Comparison of ENCODE assay signal across 9 cellular contexts in genomic region chrX:93673869-93674271, GRCh38. TPM values are rescaled to one million over a fixed set of nuclear protein-coding genes. Genes with fewer than 3 reads are reported as not detected.
A peak's percentile ranks its signal among the peaks of the same experiment; 100 is the strongest.
DNase-seq lines count a peak whose midpoint lies in the region; ATAC-seq, FAIRE-seq and TF ChIP-seq lines count a peak whose summit lies in the region.
"Had no signal": no experiment of that assay in that cellular context is flagged by ENCODE, and none has a peak within 500 bp of the region (broad histone marks: within the 10 kb centered on the region; RNA-seq: fewer than 3 reads in every experiment).

TSS of gene FAM133A (plus strand) at chrX:93674206. CDS start at chrX:93709420, 35,214 bp downstream.

- no peaks in the 10 kb centered on the region for H3K9me3 Mint-ChIP-seq in activated naive CD4-positive, alpha-beta T cell treated with anti-CD3 and anti-CD28 coated beads, Interleukin-2, amount 50 U/mL, for 72 hours

- H2AK5ac ChIP-seq in IMR-90 (ENCODE audit: low read depth, low read length) = no peak within 1 kb of the TSS

- in situ Hi-C loops in IMR-90 (cut with MboI; ENCODE audit: low sequenced_read_pairs) = no loop called here

- H3K27ac ChIP-seq in IMR-90 (ENCODE audit: insufficient read depth, low read length) = no peak within 1 kb of the TSS

- H3K9ac ChIP-seq in IMR-90 (ENCODE audit: low read depth, low read length) = no peak within 1 kb of the TSS

- POLR2A ChIA-PET in BJ (lab: Charles Lee) = no interaction called here
- POLR2A ChIA-PET in IMR-90 (lab: Charles Lee; ENCODE audit: unreplicated experiment) = no interaction called here

- H4K91ac ChIP-seq in IMR-90 (ENCODE audit: insufficient read depth, low read depth, low read length) = no peak within 1 kb of the TSS

- H3K4me3 ChIP-seq in BJ (ENCODE audit: low read depth, low read length) (peak within 1 kb of the TSS; percentile 57), IMR-90 (ENCODE audit: insufficient read depth, low read depth, low read length) (peak within 1 kb of the TSS; percentile 66)

- H3K36me3 Mint-ChIP-seq in activated naive CD4-positive, alpha-beta T cell treated with anti-CD3 and anti-CD28 coated beads, Interleukin-2, amount 50 U/mL, for 72 hours = peaks cover 0 to 8% of the 10 kb centered on the region in 2 donors

- no peak within 1 kb of the TSS for H3K18ac ChIP-seq in IMR-90 (ENCODE audit: low read depth, low read length)

- no peak within 1 kb of the TSS for H2BK20ac ChIP-seq in IMR-90 (ENCODE audit: low read depth, low read length)

- H3K56ac ChIP-seq in IMR-90 (ENCODE audit: extremely low read depth, insufficient read depth, low read length) = no peak within 1 kb of the TSS

- H3K36me3 ChIP-seq in BJ (ENCODE audit: control insufficient read depth, insufficient read depth, low read length) (no peaks in the 10 kb centered on the region), IMR-90 (ENCODE audit: control insufficient read depth, insufficient read depth, low read length) (no peaks in the 10 kb centered on the region)

- no peak for TF ChIP-seq POLR2A in IMR-90 (IDR thresholded peaks at IDR 0.05; ENCODE audit: low read depth, low read length)

- no peaks in the 10 kb centered on the region for H3K9me3 ChIP-seq in IMR-90 (ENCODE audit: control insufficient read depth, insufficient read depth, low read length)

- H3K14ac ChIP-seq in IMR-90 (replicated peaks; ENCODE audit: low read depth, low read length) = no peak within 1 kb of the TSS

- no peak; the same call in 1 of the 2 replicates for ATAC-seq in IMR-90 (ENCODE audit: low read depth)
- ATAC-seq in activated naive CD4-positive, alpha-beta T cell treated with anti-CD3 and anti-CD28 coated beads, Interleukin-2, amount 50 U/mL, for 72 hours = peak; percentile 5 to 8
- peak; percentile 70 for ATAC-seq in left ventricle myocardium superior
- peak; percentile 75 for ATAC-seq in sciatic nerve
- no peak for ATAC-seq in GM21367 (IDR thresholded peaks at IDR 0.05; ENCODE audit: unreplicated experiment)
- ATAC-seq: HCT116 had no signal

- no peak within 1 kb of the TSS for H4K8ac ChIP-seq in IMR-90 (ENCODE audit: low read depth in 2 of 2, low read length in 2 of 2)

- CTCF ChIA-PET in BJ (lab: Yijun Ruan, JAX) (no interaction called here), IMR-90 (lab: Yijun Ruan, JAX) (no interaction called here)

- no peak within 1 kb of the TSS for H2BK15ac ChIP-seq in IMR-90 (ENCODE audit: low read depth, low read length)

- no peak within 1 kb of the TSS for H4K5ac ChIP-seq in IMR-90 (ENCODE audit: low read depth, low read length)

- no peak within 1 kb of the TSS for H3K23ac ChIP-seq in IMR-90 (ENCODE audit: low read depth, low read length)

- H2AFZ ChIP-seq in IMR-90 (replicated peaks; ENCODE audit: low read length, poor library complexity) = peak within 1 kb of the TSS; percentile 86

- H3K4me2 ChIP-seq in IMR-90 (ENCODE audit: low read depth, low read length) = peak within 1 kb of the TSS; percentile 65

- no peak within 1 kb of the TSS for H3K4ac ChIP-seq in IMR-90 (ENCODE audit: low read depth, low read length)

- H3K27me3 ChIP-seq in BJ (ENCODE audit: control insufficient read depth, insufficient read depth, low read length) (no peaks in the 10 kb centered on the region), IMR-90 (ENCODE audit: control insufficient read depth, insufficient read depth, low read length) (peaks cover 3% of the 10 kb centered on the region; the same call in 1 of the 2 replicates)

- H2BK5ac ChIP-seq in IMR-90 (ENCODE audit: low read depth, low read length, poor library complexity, severe bottlenecking) = no peak within 1 kb of the TSS

- intact Hi-C loops in IMR-90 (cut with micrococcal nuclease) (no loop called here), left ventricle myocardium superior (cut with micrococcal nuclease) (no loop called here), sciatic nerve (cut with DNase I) (loop anchor here (5.0 kb wide), 1 partner anchor 1753 kb away; no protein-coding TSS in a partner anchor)

- no peaks in the 10 kb centered on the region for H3K4me1 ChIP-seq in IMR-90 (ENCODE audit: control insufficient read depth, insufficient read depth, low read length)

- FAIRE-seq in RCC 7860 (lab: Jason Lieb, UNC) = no peak

- H4K20me1 ChIP-seq in IMR-90 (ENCODE audit: insufficient read depth, low read length) = no peaks in the 10 kb centered on the region

- no peaks in the 10 kb centered on the region for H3K79me1 ChIP-seq in IMR-90 (ENCODE audit: low read depth in 1 of 2, low read length in 2 of 2)

- no peak within 1 kb of the TSS for H2BK120ac ChIP-seq in IMR-90 (ENCODE audit: low read depth, low read length)

- dilution Hi-C loops in IMR-90 (cut with HindIII; ENCODE audit: low sequenced_read_pairs, unreplicated experiment) = no loop called here

- TF ChIP-seq RAD21 in IMR-90 (IDR thresholded peaks at IDR 0.05; ENCODE audit: low read length) = no peak

- no peaks in the 10 kb centered on the region for H3K9me1 ChIP-seq in IMR-90 (ENCODE audit: insufficient read depth, low read length)

- H2AK9ac ChIP-seq in IMR-90 (replicated peaks; ENCODE audit: low read depth, low read length, poor library complexity) = no peak within 1 kb of the TSS

- peak within 1 kb of the TSS; percentile 65 to 78 for H3K27ac Mint-ChIP-seq in activated naive CD4-positive, alpha-beta T cell treated with anti-CD3 and anti-CD28 coated beads, Interleukin-2, amount 50 U/mL, for 72 hours

- no peak for TF ChIP-seq CTCF in BJ (IDR thresholded peaks at IDR 0.05; ENCODE audit: insufficient read depth, low read depth, low read length)
- TF ChIP-seq CTCF in IMR-90 (conservative IDR thresholded peaks at IDR 0.05; ENCODE audit: low read depth, low read length) = no peak

- no CpG with 5 or more reads among the region's 11 CpGs for WGBS in IMR-90 (ENCODE audit: extremely low coverage in 2 of 2, insufficient read length in 1 of 2), 2 experiments

- BruUV-seq in IMR-90 (replicated peaks; lab: Mats Ljungman, UMichigan) = no TSS peak

- DNase-seq in BJ (ENCODE audit: low read depth) (peak; percentile 5), IMR-90 (peak; percentile 4), left ventricle myocardium superior (no peak), sciatic nerve (ENCODE audit: low spot score) (no peak), RCC 7860 (ENCODE audit: low spot score) (no peak), SW480 (ENCODE audit: low spot score) (no peak)
- DNase-seq in activated naive CD4-positive, alpha-beta T cell treated with anti-CD3 and anti-CD28 coated beads, Interleukin-2, amount 50 U/mL, for 72 hours (ENCODE audit: low spot score in 2 of 2) = no peak

TF ChIP-seq in IMR-90, 13 proteins besides CTCF, POLR2A, EP300 and RAD21:
- TF ChIP-seq USF2 (IDR thresholded peaks at IDR 0.05; ENCODE audit: low read depth, low read length) (no peak), MAFK (IDR thresholded peaks at IDR 0.05; ENCODE audit: low read depth, low read length) (no peak)

RNA-seq across cellular contexts. Expression of gene FAM133A, which starts in this region (rescaled TPM):
- polyA plus RNA-seq in BJ (2011; rRNA removed) (not detected in 2 replicates), IMR-90 (2012; rRNA removed) (not detected in 2 replicates)
- polyA minus RNA-seq in BJ (2011; rRNA and poly(A)+ RNA removed) = not detected in 2 replicates
- total RNA-seq in IMR-90 (2012; rRNA removed) (under 0.01 TPM in 2 replicates), left ventricle myocardium superior (not detected), sciatic nerve (not detected)
- polyA plus RNA-seq in IMR-90 (2012; cell fraction: cytosol; rRNA removed) = not detected in 2 replicates
- 0.02 TPM in 1 of 2 replicates, not detected in the other for polyA plus RNA-seq in IMR-90 (2012; cell fraction: nucleus; rRNA removed; ENCODE audit: low replicate concordance)
- not detected for total RNA-seq in activated naive CD4-positive, alpha-beta T cell treated with anti-CD3 and anti-CD28 coated beads, Interleukin-2, amount 50 U/mL, for 72 hours

Comparison
In these comparisons a context has a peak if more than half of its experiments do, and no peak if none do; other contexts are left out.
1. Peak in DNase-seq and H3K4me3 ChIP-seq in BJ; RNA of the gene not detected or under 1 TPM.
2. Peak in DNase-seq, H3K4me3 ChIP-seq and H3K4me2 ChIP-seq in IMR-90; RNA of the gene not detected or under 1 TPM.
3. Peak in ATAC-seq in activated naive CD4-positive, alpha-beta T cell treated with anti-CD3 and anti-CD28 coated beads, Interleukin-2, amount 50 U/mL, for 72 hours; RNA of the gene not detected or under 1 TPM.
4. Peak in ATAC-seq in left ventricle myocardium superior; RNA of the gene not detected or under 1 TPM.
5. Peak in ATAC-seq in sciatic nerve; RNA of the gene not detected or under 1 TPM.